In genomic region chr15:68230157-68231100, GRCh38 we compare ENCODE assay signal across 8 cellular contexts. TPM values are rescaled to one million over a fixed set of nuclear protein-coding genes. Genes with fewer than 3 reads are reported as not detected.
A peak's percentile ranks its signal among the peaks of the same experiment; 100 is the strongest.
DNase-seq lines count a peak whose midpoint lies in the region; ATAC-seq, FAIRE-seq and TF ChIP-seq lines count a peak whose summit lies in the region.

No MANE protein-coding gene starts in this region.

- H3K36me3 ChIP-seq in SJCRH30, result no peaks in the 10 kb centered on the region; the same call in 1 of the 2 replicates
- H3K36me3 ChIP-seq in esophagus muscularis mucosa, result no peaks in the 10 kb centered on the region
- H3K36me3 ChIP-seq in pancreas, result no peaks in the 10 kb centered on the region

- intact Hi-C loops in esophagus muscularis mucosa (cut with DNase I), result no loop called here
- intact Hi-C loops in pancreas (cut with DNase I), result no loop called here

- CTCF ChIA-PET in AG04449 (lab: Yijun Ruan, JAX), result interaction anchor here (1.0 to 7.0 kb wide), 3 partner anchors 10 to 23 kb away, joined by 3 to 27 read pairs (median 4); no protein-coding TSS in a partner anchor

- H3K4me1 ChIP-seq in SJCRH30 (peaks cover 13% of the 10 kb centered on the region; the same call in 1 of the 2 replicates), esophagus muscularis mucosa (peaks cover 19 to 29% (median 25%) of the 10 kb centered on the region in 4 donors), pancreas (peaks cover 0 to 11% (median 3%) of the 10 kb centered on the region in 3 donors)

- TF ChIP-seq CTCF in AG04449 (IDR thresholded peaks at IDR 0.05; ENCODE audit: insufficient read depth, low read length, missing control alignments), result no peak
- TF ChIP-seq CTCF in esophagus muscularis mucosa (IDR thresholded peaks at IDR 0.05), result no peak
- no peak for TF ChIP-seq CTCF in pancreas (IDR thresholded peaks at IDR 0.05)

- TF ChIP-seq EP300 in esophagus muscularis mucosa (IDR thresholded peaks at IDR 0.05), result no peak

- no peaks in the 10 kb centered on the region for H3K9me3 ChIP-seq in SJCRH30 (replicated peaks)
- H3K9me3 ChIP-seq in esophagus muscularis mucosa, result no peaks in the 10 kb centered on the region
- no peaks in the 10 kb centered on the region for H3K9me3 ChIP-seq in pancreas

- POLR2A ChIA-PET in AG04449 (lab: Yijun Ruan, JAX), result interaction anchor here (1.0 to 1.3 kb wide), 2 partner anchors 47 kb away, joined by 4 to 5 read pairs; partner anchors contain the start of gene FEM1B

- peak overlapping the region; percentile 90 for H3K27ac ChIP-seq in SJCRH30
- peak overlapping the region; percentile 82 to 91 (median 88) for H3K27ac ChIP-seq in esophagus muscularis mucosa (replicated peaks in 1 of 4)
- peak overlapping the region in 2 of 4 donors; percentile 19 to 66 for H3K27ac ChIP-seq in pancreas

- ATAC-seq in GM19324 (IDR thresholded peaks at IDR 0.05; ENCODE audit: low FRiP score, unreplicated experiment) (peak; percentile 2), pancreas (no peak), HG02870 (IDR thresholded peaks at IDR 0.05; ENCODE audit: unreplicated experiment) (no peak)

- DNase-seq in AG04449 (ENCODE audit: low read depth, low spot score) (no peak), SJCRH30 (peak in 1 of 2 experiments; percentile 28), esophagus muscularis mucosa (ENCODE audit: extremely low spot score) (peak; percentile 88), pancreas (no peak), epidermal melanocyte (ENCODE audit: insufficient read length, low spot score) (no peak), ecto neural progenitor cell (ENCODE audit: low spot score) (no peak)

- H3K27me3 ChIP-seq in SJCRH30 (no peaks in the 10 kb centered on the region), esophagus muscularis mucosa (no peaks in the 10 kb centered on the region), pancreas (no peaks in the 10 kb centered on the region)

- peak overlapping the region; percentile 75 for H3K4me3 ChIP-seq in AG04449 (ENCODE audit: low read depth, low read length)
- H3K4me3 ChIP-seq in SJCRH30, result peak overlapping the region; percentile 99
- peak overlapping the region; percentile 83 to 93 (median 90) for H3K4me3 ChIP-seq in esophagus muscularis mucosa
- H3K4me3 ChIP-seq in pancreas, result peak overlapping the region; percentile 76 to 97 (median 90)

- TF ChIP-seq POLR2A in esophagus muscularis mucosa (IDR thresholded peaks at IDR 0.05; ENCODE audit: low read depth), result no peak

- FAIRE-seq in pancreas (lab: Jason Lieb, UNC), result no peak

- 57% methylated on average over 19 of the region's 20 CpGs for WGBS in esophagus muscularis mucosa
- WGBS in pancreas, 2 donors, result 53% methylated on average over 20 of the region's 20 CpGs

RNA-seq across cellular contexts. Expression of gene CLN6, which starts 0.9 kb away (rescaled TPM):
- 62.2 and 82.7 TPM in 2 replicates for total RNA-seq in SJCRH30 (2014; rRNA removed; shearing (Covaris generic))
- total RNA-seq in esophagus muscularis mucosa, result 10 to 100 TPM; 13.4 to 18.2 (median 16.1) TPM
- total RNA-seq in pancreas, result 10 to 100 TPM; 10.6 to 18.1 (median 12.6) TPM
- polyA plus RNA-seq in pancreas, result 10 to 100 TPM; 15.7 to 23.3 TPM

RNA-seq across cellular contexts. Expression of gene CALML4, which starts 25.3 kb away (rescaled TPM):
- 5.0 and 7.5 TPM in 2 replicates for total RNA-seq in SJCRH30 (2014; rRNA removed; shearing (Covaris generic))
- total RNA-seq in esophagus muscularis mucosa (10 to 100 TPM; 14.2 to 45.8 (median 32.1) TPM), pancreas (1 to 10 TPM; 1.5 to 6.9 (median 4.4) TPM)
- 10 to 100 TPM; 12.9 to 31.4 TPM for polyA plus RNA-seq in pancreas

RNA-seq across cellular contexts. Expression of gene FEM1B, which starts 47.1 kb away (rescaled TPM):
- total RNA-seq in SJCRH30 (2014; rRNA removed; shearing (Covaris generic)), result 63.3 and 67.0 TPM in 2 replicates
- 10 to 100 TPM; 53.1 to 71.5 (median 56.5) TPM for total RNA-seq in esophagus muscularis mucosa
- total RNA-seq in pancreas, result 10 to 100 TPM in 5 of 6 donors, 1 to 10 TPM in 1; 7.7 to 25.4 (median 16.3) TPM
- polyA plus RNA-seq in pancreas, result 1 to 10 TPM; 3.5 to 7.9 TPM
